ENCODE assay signal across 3 cellular contexts in genomic region chr12:91133871-91134270, GRCh38.
TF ChIP-seq lines count a peak whose summit lies in the region.

No MANE protein-coding gene starts in this region.

TF ChIP-seq in IMR-90, 13 proteins besides CTCF, POLR2A, EP300 and RAD21:
- no peak for TF ChIP-seq MAZ (IDR thresholded peaks at IDR 0.05; ENCODE audit: borderline replicate concordance, low read depth, low read length)
- TF ChIP-seq CEBPB (IDR thresholded peaks at IDR 0.05; ENCODE audit: low read depth, low read length): peak; percentile 64
- TF ChIP-seq BHLHE40 (IDR thresholded peaks at IDR 0.05; ENCODE audit: low read depth, low read length): peak; percentile 36; the same call in 1 of the 2 replicates
- peak; percentile 32; the same call in 1 of the 2 replicates for TF ChIP-seq FOS (IDR thresholded peaks at IDR 0.05; ENCODE audit: low read depth, low read length)

TF ChIP-seq in HepG2, 621 proteins besides CTCF, POLR2A, EP300 and RAD21:
- no peak for TF ChIP-seq RXRA (CRISPR knock-in tag; IDR thresholded peaks at IDR 0.05)
- no peak for TF ChIP-seq TARDBP (CRISPR knock-in tag; IDR thresholded peaks at IDR 0.05)
- TF ChIP-seq, protein P1, sequence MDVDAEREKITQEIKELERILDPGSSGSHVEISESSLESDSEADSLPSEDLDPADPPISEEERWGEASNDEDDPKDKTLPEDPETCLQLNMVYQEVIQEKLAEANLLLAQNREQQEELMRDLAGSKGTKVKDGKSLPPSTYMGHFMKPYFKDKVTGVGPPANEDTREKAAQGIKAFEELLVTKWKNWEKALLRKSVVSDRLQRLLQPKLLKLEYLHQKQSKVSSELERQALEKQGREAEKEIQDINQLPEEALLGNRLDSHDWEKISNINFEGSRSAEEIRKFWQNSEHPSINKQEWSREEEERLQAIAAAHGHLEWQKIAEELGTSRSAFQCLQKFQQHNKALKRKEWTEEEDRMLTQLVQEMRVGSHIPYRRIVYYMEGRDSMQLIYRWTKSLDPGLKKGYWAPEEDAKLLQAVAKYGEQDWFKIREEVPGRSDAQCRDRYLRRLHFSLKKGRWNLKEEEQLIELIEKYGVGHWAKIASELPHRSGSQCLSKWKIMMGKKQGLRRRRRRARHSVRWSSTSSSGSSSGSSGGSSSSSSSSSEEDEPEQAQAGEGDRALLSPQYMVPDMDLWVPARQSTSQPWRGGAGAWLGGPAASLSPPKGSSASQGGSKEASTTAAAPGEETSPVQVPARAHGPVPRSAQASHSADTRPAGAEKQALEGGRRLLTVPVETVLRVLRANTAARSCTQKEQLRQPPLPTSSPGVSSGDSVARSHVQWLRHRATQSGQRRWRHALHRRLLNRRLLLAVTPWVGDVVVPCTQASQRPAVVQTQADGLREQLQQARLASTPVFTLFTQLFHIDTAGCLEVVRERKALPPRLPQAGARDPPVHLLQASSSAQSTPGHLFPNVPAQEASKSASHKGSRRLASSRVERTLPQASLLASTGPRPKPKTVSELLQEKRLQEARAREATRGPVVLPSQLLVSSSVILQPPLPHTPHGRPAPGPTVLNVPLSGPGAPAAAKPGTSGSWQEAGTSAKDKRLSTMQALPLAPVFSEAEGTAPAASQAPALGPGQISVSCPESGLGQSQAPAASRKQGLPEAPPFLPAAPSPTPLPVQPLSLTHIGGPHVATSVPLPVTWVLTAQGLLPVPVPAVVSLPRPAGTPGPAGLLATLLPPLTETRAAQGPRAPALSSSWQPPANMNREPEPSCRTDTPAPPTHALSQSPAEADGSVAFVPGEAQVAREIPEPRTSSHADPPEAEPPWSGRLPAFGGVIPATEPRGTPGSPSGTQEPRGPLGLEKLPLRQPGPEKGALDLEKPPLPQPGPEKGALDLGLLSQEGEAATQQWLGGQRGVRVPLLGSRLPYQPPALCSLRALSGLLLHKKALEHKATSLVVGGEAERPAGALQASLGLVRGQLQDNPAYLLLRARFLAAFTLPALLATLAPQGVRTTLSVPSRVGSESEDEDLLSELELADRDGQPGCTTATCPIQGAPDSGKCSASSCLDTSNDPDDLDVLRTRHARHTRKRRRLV (CRISPR knock-in tag; IDR thresholded peaks at IDR 0.05): no peak
- TF ChIP-seq ZNF614 (CRISPR knock-in tag; IDR thresholded peaks at IDR 0.05; ENCODE audit: borderline replicate concordance): no peak
- TF ChIP-seq KLF15 (CRISPR knock-in tag; IDR thresholded peaks at IDR 0.05; ENCODE audit: borderline replicate concordance): no peak
- TF ChIP-seq ZNF761 (CRISPR knock-in tag; conservative IDR thresholded peaks at IDR 0.05): no peak
- TF ChIP-seq PPARG (CRISPR knock-in tag; conservative IDR thresholded peaks at IDR 0.05): no peak
- TF ChIP-seq BRCA1 (CRISPR knock-in tag; IDR thresholded peaks at IDR 0.05): no peak
- TF ChIP-seq, protein P2, sequence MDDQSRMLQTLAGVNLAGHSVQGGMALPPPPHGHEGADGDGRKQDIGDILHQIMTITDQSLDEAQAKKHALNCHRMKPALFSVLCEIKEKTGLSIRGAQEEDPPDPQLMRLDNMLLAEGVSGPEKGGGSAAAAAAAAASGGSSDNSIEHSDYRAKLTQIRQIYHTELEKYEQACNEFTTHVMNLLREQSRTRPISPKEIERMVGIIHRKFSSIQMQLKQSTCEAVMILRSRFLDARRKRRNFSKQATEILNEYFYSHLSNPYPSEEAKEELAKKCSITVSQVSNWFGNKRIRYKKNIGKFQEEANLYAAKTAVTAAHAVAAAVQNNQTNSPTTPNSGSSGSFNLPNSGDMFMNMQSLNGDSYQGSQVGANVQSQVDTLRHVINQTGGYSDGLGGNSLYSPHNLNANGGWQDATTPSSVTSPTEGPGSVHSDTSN (CRISPR knock-in tag; IDR thresholded peaks at IDR 0.05; ENCODE audit: borderline replicate concordance): no peak

TF ChIP-seq in HEK293T, 16 proteins besides CTCF, POLR2A, EP300 and RAD21:
- TF ChIP-seq L3MBTL2 (conservative IDR thresholded peaks at IDR 0.05) (no peak), LEF1 (IDR thresholded peaks at IDR 0.05; ENCODE audit: borderline replicate concordance) (no peak), ARNT (IDR thresholded peaks at IDR 0.05) (no peak), ZNF384 (IDR thresholded peaks at IDR 0.05) (no peak), NFRKB (IDR thresholded peaks at IDR 0.05) (no peak), BHLHE40 (IDR thresholded peaks at IDR 0.05; ENCODE audit: borderline replicate concordance) (no peak), FOXM1 (IDR thresholded peaks at IDR 0.05; ENCODE audit: borderline replicate concordance) (no peak), CTBP1 (IDR thresholded peaks at IDR 0.05; ENCODE audit: borderline replicate concordance) (no peak), TARDBP (IDR thresholded peaks at IDR 0.05) (no peak), FOXA1 (IDR thresholded peaks at IDR 0.05) (no peak), SUZ12 (IDR thresholded peaks at IDR 0.05) (no peak), ELF4 (IDR thresholded peaks at IDR 0.05) (no peak), HDGF (IDR thresholded peaks at IDR 0.05; ENCODE audit: borderline replicate concordance) (no peak), PKNOX1 (IDR thresholded peaks at IDR 0.05) (no peak), SP1 (IDR thresholded peaks at IDR 0.05) (no peak), FOXK2 (IDR thresholded peaks at IDR 0.05) (no peak)
